ENCODE assay signal across 1 cellular context in genomic region chr2:111054791-111055627, GRCh38.
TF ChIP-seq lines count a peak whose summit lies in the region.

No MANE protein-coding gene starts in this region.

TF ChIP-seq in GM23338, 12 proteins besides CTCF, POLR2A, EP300 and RAD21 (continued from another document):
- TF ChIP-seq REST (IDR thresholded peaks at IDR 0.05; ENCODE audit: unreplicated experiment) = no peak
- TF ChIP-seq JUNB (IDR thresholded peaks at IDR 0.05; ENCODE audit: unreplicated experiment) = no peak
- TF ChIP-seq ETS1 (IDR thresholded peaks at IDR 0.05) = no peak
